In the genomic region with DNA sequence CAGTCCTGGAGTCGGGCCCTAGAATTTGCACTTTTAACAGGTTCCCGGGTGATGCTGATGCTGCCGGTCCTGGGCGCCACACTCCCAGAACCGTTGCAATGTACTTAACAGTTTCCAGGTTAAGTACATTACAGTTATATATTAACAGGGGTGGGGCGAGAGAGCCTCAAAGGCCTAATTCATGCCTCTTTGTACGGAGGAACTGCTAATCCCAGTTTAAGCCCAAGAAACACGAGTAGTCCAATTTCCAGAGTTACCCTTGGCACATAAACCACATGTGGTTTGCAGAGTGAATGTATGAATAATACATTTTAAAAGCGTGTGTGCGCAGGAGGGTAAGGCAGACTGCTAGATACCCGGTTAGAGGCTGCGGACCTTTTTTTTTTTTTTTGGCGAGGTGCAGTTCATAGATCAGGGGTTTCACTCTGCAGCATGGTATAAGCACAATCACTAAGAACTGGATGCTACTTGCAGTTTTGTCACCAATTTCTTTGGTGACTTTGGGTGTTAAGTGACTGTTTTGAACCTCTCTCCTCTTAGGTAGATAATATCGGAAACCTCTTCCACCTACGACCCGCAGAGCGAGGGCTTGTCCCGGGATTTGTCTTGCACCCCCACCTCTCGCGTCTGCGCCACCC, we compare ENCODE assay signal across 8 cellular contexts. TPM values are rescaled to one million over a fixed set of nuclear protein-coding genes. Genes with fewer than 3 reads are reported as not detected.
DNase-seq lines count a peak whose midpoint lies in the region; ATAC-seq and TF ChIP-seq lines count a peak whose summit lies in the region.

No MANE protein-coding gene starts in this region.

- H3K27me3 ChIP-seq in Caco-2 (replicated peaks; ENCODE audit: control insufficient read depth, insufficient read depth, low read length) = no peaks in the 10 kb centered on the region
- H3K27me3 ChIP-seq in PC-3 (ENCODE audit: low read length) = no peaks in the 10 kb centered on the region
- no peaks in the 10 kb centered on the region for H3K27me3 ChIP-seq in effector memory CD4-positive, alpha-beta T cell (replicated peaks; ENCODE audit: control insufficient read depth, insufficient read depth, low read length, poor library complexity, severe bottlenecking)

- H3K4me1 Mint-ChIP-seq in Caco-2 (ENCODE audit: low read depth, unreplicated experiment) = no peaks in the 10 kb centered on the region
- peaks cover 20% of the 10 kb centered on the region for H3K4me1 Mint-ChIP-seq in activated T-helper 1 cell treated with anti-CD3 and anti-CD28 coated beads, Interleukin-12 subunit alpha, Interleukin-12 subunit beta, Interleukin-2, Interleukin-4 antibody, amounts not matched to agents 30 ng/mL and 10 ng/mL and 1 ng/mL, durations not matched to agents 14 hours and 24 hours and 36 hours (ENCODE audit: low read depth)

- H3K36me3 Mint-ChIP-seq in Caco-2 (ENCODE audit: insufficient read depth, unreplicated experiment) = peaks cover 18% of the 10 kb centered on the region
- peaks cover 6% of the 10 kb centered on the region for H3K36me3 Mint-ChIP-seq in activated T-helper 1 cell treated with anti-CD3 and anti-CD28 coated beads, Interleukin-12 subunit alpha, Interleukin-12 subunit beta, Interleukin-2, Interleukin-4 antibody, amounts not matched to agents 30 ng/mL and 10 ng/mL and 1 ng/mL, durations not matched to agents 14 hours and 24 hours and 36 hours (ENCODE audit: low read depth)

- no peak overlapping the region for H3K27ac Mint-ChIP-seq in Caco-2 (ENCODE audit: unreplicated experiment)
- no peak overlapping the region for H3K27ac Mint-ChIP-seq in activated T-helper 1 cell treated with anti-CD3 and anti-CD28 coated beads, Interleukin-12 subunit alpha, Interleukin-12 subunit beta, Interleukin-2, Interleukin-4 antibody, amounts not matched to agents 30 ng/mL and 10 ng/mL and 1 ng/mL, durations not matched to agents 14 hours and 24 hours and 36 hours

- H3K9me2 ChIP-seq in PC-3 (replicated peaks; ENCODE audit: low read length) = no peaks in the 10 kb centered on the region

- no peaks in the 10 kb centered on the region for H4K20me1 ChIP-seq in PC-3 (ENCODE audit: low read length)

- TF ChIP-seq CTCF in Caco-2 (IDR thresholded peaks at IDR 0.05; ENCODE audit: insufficient read depth in 1 of 2, low read depth in 1 of 2, low read length in 1 of 2, severe bottlenecking in 1 of 2, unreplicated experiment in 1 of 2) (peak in 1 of 2 experiments; percentile 41), PC-3 (conservative IDR thresholded peaks at IDR 0.05; ENCODE audit: low read depth, low read length) (no peak), mucosa of descending colon (IDR thresholded peaks at IDR 0.05) (no peak)

- peak; percentile 42 to 43 for DNase-seq in Caco-2
- peak; percentile 56 for DNase-seq in PC-3
- DNase-seq in effector memory CD4-positive, alpha-beta T cell = no peak
- DNase-seq in mucosa of descending colon = peak in 2 of 3 donors; percentile 40 to 48
- DNase-seq in retina = no peak
- no peak for DNase-seq in activated T-helper 1 cell treated with anti-CD3 and anti-CD28 coated beads, Interleukin-12 subunit alpha, Interleukin-12 subunit beta, Interleukin-2, Interleukin-4 antibody, amounts not matched to agents 30 ng/mL and 10 ng/mL and 1 ng/mL, durations not matched to agents 14 hours and 24 hours and 36 hours (ENCODE audit: low spot score)

- H2AFZ ChIP-seq in PC-3 (ENCODE audit: low read length) = peak overlapping the region; percentile 96

- peak overlapping the region; percentile 91 for H3K9ac ChIP-seq in PC-3 (ENCODE audit: low read length)

- H3K27me3 Mint-ChIP-seq in Caco-2 (ENCODE audit: insufficient read depth, unreplicated experiment) = no peaks in the 10 kb centered on the region
- H3K27me3 Mint-ChIP-seq in activated T-helper 1 cell treated with anti-CD3 and anti-CD28 coated beads, Interleukin-12 subunit alpha, Interleukin-12 subunit beta, Interleukin-2, Interleukin-4 antibody, amounts not matched to agents 30 ng/mL and 10 ng/mL and 1 ng/mL, durations not matched to agents 14 hours and 24 hours and 36 hours (ENCODE audit: insufficient read depth) = no peaks in the 10 kb centered on the region

- no peaks in the 10 kb centered on the region for H3K9me3 ChIP-seq in Caco-2
- no peaks in the 10 kb centered on the region for H3K9me3 ChIP-seq in PC-3 (ENCODE audit: low read length)
- no peaks in the 10 kb centered on the region for H3K9me3 ChIP-seq in effector memory CD4-positive, alpha-beta T cell (ENCODE audit: control insufficient read depth, low read length)
- H3K9me3 ChIP-seq in mucosa of descending colon = no peaks in the 10 kb centered on the region

- no peaks in the 10 kb centered on the region for H3F3A ChIP-seq in PC-3 (ENCODE audit: low read length, unreplicated experiment)

- intact Hi-C loops in Caco-2 (cut with micrococcal nuclease; ENCODE audit: unreplicated experiment) = loop anchor here (2.0 kb wide), 1 partner anchor 67 kb away; a partner anchor contains a TSS
- intact Hi-C loops in PC-3 (cut with micrococcal nuclease) = loop anchor here (1.0 to 2.0 kb wide), 2 partner anchors 33 to 66 kb away; no protein-coding TSS in a partner anchor
- intact Hi-C loops in mucosa of descending colon (cut with DNase I, micrococcal nuclease) = no loop called here
- intact Hi-C loops in activated T-helper 1 cell treated with anti-CD3 and anti-CD28 coated beads, Interleukin-12 subunit alpha, Interleukin-12 subunit beta, Interleukin-2, Interleukin-4 antibody, amounts not matched to agents 30 ng/mL and 10 ng/mL and 1 ng/mL, durations not matched to agents 14 hours and 24 hours and 36 hours (cut with micrococcal nuclease) = loop anchor here (1.0 to 2.0 kb wide), 8 partner anchors 67 to 783 kb away; a partner anchor contains a TSS

- H3K79me2 ChIP-seq in PC-3 (ENCODE audit: low read length) = peaks cover 75% of the 10 kb centered on the region

- H3K9me3 Mint-ChIP-seq in Caco-2 (ENCODE audit: unreplicated experiment) = no peaks in the 10 kb centered on the region
- no peaks in the 10 kb centered on the region for H3K9me3 Mint-ChIP-seq in activated T-helper 1 cell treated with anti-CD3 and anti-CD28 coated beads, Interleukin-12 subunit alpha, Interleukin-12 subunit beta, Interleukin-2, Interleukin-4 antibody, amounts not matched to agents 30 ng/mL and 10 ng/mL and 1 ng/mL, durations not matched to agents 14 hours and 24 hours and 36 hours

- no peak overlapping the region for H3K4me3 Mint-ChIP-seq in Caco-2 (ENCODE audit: unreplicated experiment)
- no peak overlapping the region for H3K4me3 Mint-ChIP-seq in activated T-helper 1 cell treated with anti-CD3 and anti-CD28 coated beads, Interleukin-12 subunit alpha, Interleukin-12 subunit beta, Interleukin-2, Interleukin-4 antibody, amounts not matched to agents 30 ng/mL and 10 ng/mL and 1 ng/mL, durations not matched to agents 14 hours and 24 hours and 36 hours

- ATAC-seq in GM19025 (IDR thresholded peaks at IDR 0.05; ENCODE audit: low read depth, unreplicated experiment) = peak; percentile 17
- ATAC-seq in HG03097 (IDR thresholded peaks at IDR 0.05; ENCODE audit: low FRiP score, unreplicated experiment) = peak; percentile 15
- peak; percentile 17; the same call in 1 of the 2 replicates for ATAC-seq in PC-3
- ATAC-seq in mucosa of descending colon = peak; percentile 44

- peak overlapping the region; percentile 86 for H3K4me2 ChIP-seq in PC-3 (ENCODE audit: low read length)

- POLR2A ChIA-PET in Caco-2 (lab: Charles Lee) = interaction anchor here (1.0 kb wide), 1 partner anchor 12 kb away, joined by 4 read pairs; no protein-coding TSS in a partner anchor
- POLR2A ChIA-PET in PC-3 (lab: Charles Lee; ENCODE audit: unreplicated experiment) = no interaction called here

- H3K4me1 ChIP-seq in Caco-2 (peaks cover 23% of the 10 kb centered on the region), PC-3 (ENCODE audit: insufficient read depth, low read length) (peaks cover 24% of the 10 kb centered on the region), mucosa of descending colon (ENCODE audit: low read depth) (peaks cover 9% of the 10 kb centered on the region)
- H3K4me1 ChIP-seq in effector memory CD4-positive, alpha-beta T cell (ENCODE audit: control insufficient read depth, insufficient read depth, low read length, poor library complexity, severe bottlenecking) = no peaks in the 10 kb centered on the region

- peak overlapping the region; percentile 42 for H3K27ac ChIP-seq in PC-3 (ENCODE audit: low read length)
- H3K27ac ChIP-seq in effector memory CD4-positive, alpha-beta T cell (ENCODE audit: insufficient read depth, low read length, poor library complexity, severe bottlenecking) = peak overlapping the region; percentile 74

- H3K36me3 ChIP-seq in Caco-2 (ENCODE audit: control insufficient read depth, insufficient read depth, low read length) = no peaks in the 10 kb centered on the region
- peaks cover 25% of the 10 kb centered on the region for H3K36me3 ChIP-seq in PC-3 (ENCODE audit: low read depth, low read length)
- H3K36me3 ChIP-seq in effector memory CD4-positive, alpha-beta T cell (ENCODE audit: control insufficient read depth, insufficient read depth, low read length) = peaks cover 11% of the 10 kb centered on the region
- no peaks in the 10 kb centered on the region for H3K36me3 ChIP-seq in mucosa of descending colon (ENCODE audit: low read depth)

- H3K4me3 ChIP-seq in Caco-2 (ENCODE audit: low read depth, low read length) (peak overlapping the region; percentile 62), PC-3 (ENCODE audit: low read length) (peak overlapping the region; percentile 92), mucosa of descending colon (peak overlapping the region; percentile 69)
- peak overlapping the region; percentile 79 for H3K4me3 ChIP-seq in effector memory CD4-positive, alpha-beta T cell (ENCODE audit: insufficient read depth, low read depth, low read length, poor library complexity, severe bottlenecking)

- TSS peak; percentile 35 for BruUV-seq in Caco-2 (replicated peaks; lab: Mats Ljungman, UMichigan)
- BruUV-seq in PC-3 (replicated peaks; lab: Mats Ljungman, UMichigan) = no TSS peak

- CTCF ChIA-PET in Caco-2 (lab: Charles Lee) = no interaction called here
- CTCF ChIA-PET in PC-3 (lab: Charles Lee) = no interaction called here

RNA-seq across cellular contexts. Expression of a gene that starts 0.7 kb away (rescaled TPM):
- total RNA-seq in Caco-2 (2022) (75.9 and 77.6 TPM in 2 replicates), PC-3 (2014; rRNA removed) (246 and 270 TPM in 2 replicates), mucosa of descending colon (10 to 100 TPM; 53.2 to 61.4 (median 55.3) TPM)
- total RNA-seq in activated T-helper 1 cell treated with anti-CD3 and anti-CD28 coated beads, Interleukin-12 subunit alpha, Interleukin-12 subunit beta, Interleukin-2, Interleukin-4 antibody, amounts not matched to agents 30 ng/mL and 10 ng/mL and 1 ng/mL, durations not matched to agents 14 hours and 24 hours and 36 hours = 45.0 and 51.3 TPM in 2 replicates

RNA-seq across cellular contexts. Expression of a gene that starts 0.8 kb away (rescaled TPM):
- total RNA-seq in Caco-2 (2022) (16.1 and 16.8 TPM in 2 replicates), PC-3 (2014; rRNA removed) (6.2 and 10.3 TPM in 2 replicates), mucosa of descending colon (10 to 100 TPM in 1 of 3 donors, 1 to 10 TPM in 2; 4.6 to 15.4 (median 8.8) TPM)
- total RNA-seq in activated T-helper 1 cell treated with anti-CD3 and anti-CD28 coated beads, Interleukin-12 subunit alpha, Interleukin-12 subunit beta, Interleukin-2, Interleukin-4 antibody, amounts not matched to agents 30 ng/mL and 10 ng/mL and 1 ng/mL, durations not matched to agents 14 hours and 24 hours and 36 hours = 5.1 and 7.3 TPM in 2 replicates

Comparison
In these comparisons a context has a peak if more than half of its experiments do, and no peak if none do; other contexts are left out.
1. DNase-seq: peak in Caco-2 (2 of 2), PC-3 (single experiment) and mucosa of descending colon (2 of 3); none in effector memory CD4-positive, alpha-beta T cell (0 of 3), retina (single experiment) and activated T-helper 1 cell treated with anti-CD3 and anti-CD28 coated beads, Interleukin-12 subunit alpha, Interleukin-12 subunit beta, Interleukin-2, Interleukin-4 antibody, amounts not matched to agents 30 ng/mL and 10 ng/mL and 1 ng/mL, durations not matched to agents 14 hours and 24 hours and 36 hours (single experiment).
2. intact Hi-C loops: an anchor here in Caco-2 (2.0 kb wide), PC-3 (1.0 to 2.0 kb wide) and activated T-helper 1 cell treated with anti-CD3 and anti-CD28 coated beads, Interleukin-12 subunit alpha, Interleukin-12 subunit beta, Interleukin-2, Interleukin-4 antibody, amounts not matched to agents 30 ng/mL and 10 ng/mL and 1 ng/mL, durations not matched to agents 14 hours and 24 hours and 36 hours (1.0 to 2.0 kb wide); none called in mucosa of descending colon.
3. Peak in every context shown above with its lines, with median percentiles within 50 percentile points of each other: H3K4me3 ChIP-seq and ATAC-seq.